23 cellular contexts compared by ENCODE assay signal in the genomic region with DNA sequence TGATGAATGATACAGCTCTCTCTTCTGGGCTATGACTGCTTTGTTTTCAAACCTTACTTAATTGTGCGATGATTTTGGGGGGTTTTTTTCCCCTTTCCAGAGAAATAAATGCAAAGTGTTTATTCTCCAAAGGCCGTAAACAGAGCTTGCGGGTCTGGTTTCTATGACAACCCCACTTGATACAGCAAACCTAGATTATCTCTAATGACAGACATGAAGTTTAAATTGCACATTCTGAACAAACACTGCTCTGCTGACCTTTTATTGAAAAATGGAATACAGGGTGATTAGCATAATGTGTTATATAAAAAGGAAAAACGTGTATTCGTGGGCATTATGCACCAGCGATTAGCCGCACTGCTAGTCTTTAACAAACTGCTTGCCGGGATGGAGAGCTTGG.
"Had no signal": no experiment of that assay in that cellular context is flagged by ENCODE, and none has a peak within 500 bp of the region (broad histone marks: within the 10 kb centered on the region; RNA-seq: fewer than 3 reads in every experiment).

No MANE protein-coding gene starts in this region.

- H3K36me3 Mint-ChIP-seq: activated naive CD4-positive, alpha-beta T cell treated with anti-CD3 and anti-CD28 coated beads, Interleukin-2, amount 10 ng/mL, durations not matched to agents 7 days and 5 days; naive B cell had no signal

- H3K9me3 Mint-ChIP-seq: activated naive CD4-positive, alpha-beta T cell treated with anti-CD3 and anti-CD28 coated beads, Interleukin-2, amount 10 ng/mL, durations not matched to agents 7 days and 5 days; activated naive CD8-positive, alpha-beta T cell treated with anti-CD3 and anti-CD28 coated beads, Interleukin-2, amount 50 U/mL, for 24 hours; activated T-cell treated with anti-CD3 and anti-CD28 coated beads, Interleukin-2, amount 50 U/mL, for 4 hours; endodermal cell had no signal

- DNase-seq: activated CD4-positive, alpha-beta T cell treated with anti-CD3 and anti-CD28 coated beads, Interleukin-2, amount 50 U/mL, for 1 hour; activated CD4-positive, CD25-positive, alpha-beta regulatory T cell; activated CD8-positive, alpha-beta memory T cell treated with anti-CD3 and anti-CD28 coated beads, Interleukin-2, amount 50 U/mL, for 4 hours; activated naive CD4-positive, alpha-beta T cell treated with anti-CD3 and anti-CD28 coated beads, Interleukin-2, amount 10 ng/mL, durations not matched to agents 7 days and 5 days; activated naive CD8-positive, alpha-beta T cell treated with anti-CD3 and anti-CD28 coated beads, Interleukin-2, amount 50 U/mL, for 24 hours; activated T-cell treated with anti-CD3 and anti-CD28 coated beads, Interleukin-2, amount 50 U/mL, for 4 hours; anterior cingulate cortex; brain microvascular endothelial cell; central memory CD4-positive, alpha-beta T cell; dorsolateral prefrontal cortex; endodermal cell; foreskin fibroblast; left cardiac atrium; mesenchymal stem cell; mucosa of descending colon; naive B cell; ovary; stimulated activated CD4-positive, alpha-beta T cell treated with anti-CD3 and anti-CD28 coated beads, Interleukin-4, amount 100 ng/mL, for 1 hour; stomach; trophoblast cell had no signal

- H3K4me3 Mint-ChIP-seq: activated naive CD4-positive, alpha-beta T cell treated with anti-CD3 and anti-CD28 coated beads, Interleukin-2, amount 10 ng/mL, durations not matched to agents 7 days and 5 days; activated naive CD8-positive, alpha-beta T cell treated with anti-CD3 and anti-CD28 coated beads, Interleukin-2, amount 50 U/mL, for 24 hours; activated T-cell treated with anti-CD3 and anti-CD28 coated beads, Interleukin-2, amount 50 U/mL, for 4 hours; endodermal cell; naive B cell had no signal

- H3K27ac Mint-ChIP-seq: activated naive CD4-positive, alpha-beta T cell treated with anti-CD3 and anti-CD28 coated beads, Interleukin-2, amount 10 ng/mL, durations not matched to agents 7 days and 5 days; activated naive CD8-positive, alpha-beta T cell treated with anti-CD3 and anti-CD28 coated beads, Interleukin-2, amount 50 U/mL, for 24 hours; endodermal cell; naive B cell had no signal

- H3K4me3 ChIP-seq: dorsolateral prefrontal cortex, mucosa of descending colon, ovary, smooth muscle cell, stomach had no signal

- H3K4me2 ChIP-seq: smooth muscle cell had no signal

- H3K27ac ChIP-seq: brain microvascular endothelial cell, dorsolateral prefrontal cortex, ovary, stomach had no signal

- H3K27me3 ChIP-seq: brain microvascular endothelial cell, ovary, stomach had no signal

- H3K36me3 ChIP-seq: brain microvascular endothelial cell, ovary, stomach had no signal

- ATAC-seq: activated naive CD8-positive, alpha-beta T cell treated with anti-CD3 and anti-CD28 coated beads, Interleukin-2, amount 50 U/mL, for 24 hours; activated T-cell treated with anti-CD3 and anti-CD28 coated beads, Interleukin-2, amount 50 U/mL, for 4 hours; left cardiac atrium; mucosa of descending colon; sciatic nerve had no signal

- H3K9me3 ChIP-seq: mucosa of descending colon, ovary, stomach had no signal

- FAIRE-seq: colon had no signal

- H3K4me1 Mint-ChIP-seq: activated naive CD4-positive, alpha-beta T cell treated with anti-CD3 and anti-CD28 coated beads, Interleukin-2, amount 10 ng/mL, durations not matched to agents 7 days and 5 days; activated naive CD8-positive, alpha-beta T cell treated with anti-CD3 and anti-CD28 coated beads, Interleukin-2, amount 50 U/mL, for 24 hours; naive B cell had no signal
